Comparison of ENCODE assay signal across 33 cellular contexts in genomic region chr5:118605761-118606160, GRCh38.
"Had no signal": no experiment of that assay in that cellular context is flagged by ENCODE, and none has a peak within 500 bp of the region (broad histone marks: within the 10 kb centered on the region; RNA-seq: fewer than 3 reads in every experiment).

No MANE protein-coding gene starts in this region.

- H3K4me2 ChIP-seq: PC-9 had no signal

- H3K36me3 ChIP-seq: MG63, SJCRH30 had no signal

- DNase-seq: Kasumi-1, MG63, NCI-H1048, NCI-H1092 treated with DMSO at 0.1 percent for 48 hours, NCI-H1105 treated with DMSO at 0.1 percent for 48 hours, NCI-H1417, NCI-H1436, NCI-H146, NCI-H1694, NCI-H187, NCI-H1930, NCI-H2029 treated with DMSO at 0.1 percent for 48 hours, NCI-H2081 treated with DMSO at 0.1 percent for 48 hours, NCI-H2107, NCI-H2171, NCI-H226, NCI-H446 treated with DMSO at 0.1 percent for 48 hours, NCI-H510A, NCI-H524, NCI-H526, NCI-H69, NCI-H748 treated with DMSO at 0.1 percent for 48 hours, NCI-H82, PC-9, SHP77, SIG-M5, SJCRH30, T-cell had no signal

- H2AFZ ChIP-seq: PC-9 had no signal

- ATAC-seq: Panc1, Right ventricle myocardium inferior, SK-N-SH treated with all-trans-retinoic acid at 6 μM for 48 hours, T-cell had no signal

- H3K27me3 ChIP-seq: MG63, SJCRH30 had no signal

- H3K9me3 ChIP-seq: MG63, SJCRH30 had no signal

- H3K27ac ChIP-seq: PC-9, RWPE1, SJCRH30, SK-N-MC had no signal

- H3K4me1 ChIP-seq: SJCRH30 had no signal

- H3K4me3 ChIP-seq: MG63, PC-9, SJCRH30, SK-N-MC had no signal
